8 cellular contexts compared by ENCODE assay signal in genomic region chr16:66524601-66525164, GRCh38. TPM values are rescaled to one million over a fixed set of nuclear protein-coding genes. Genes with fewer than 3 reads are reported as not detected.
DNase-seq lines count a peak whose midpoint lies in the region; ATAC-seq and TF ChIP-seq lines count a peak whose summit lies in the region.

No MANE protein-coding gene starts in this region.

- ATAC-seq in CD8-positive, alpha-beta T cell: peak; percentile 3
- peak; percentile 72 for ATAC-seq in GM19351 (IDR thresholded peaks at IDR 0.05; ENCODE audit: unreplicated experiment)
- peak; percentile 69 for ATAC-seq in HG03354 (IDR thresholded peaks at IDR 0.05; ENCODE audit: poor library complexity, severe bottlenecking, unreplicated experiment)
- ATAC-seq in activated CD8-positive, alpha-beta T cell treated with anti-CD3 and anti-CD28 coated beads for 36 hours: no peak

- H3K4me3 ChIP-seq in CD8-positive, alpha-beta T cell (ENCODE audit: low read depth, low read length): no peak overlapping the region

- no peaks in the 10 kb centered on the region for H3K36me3 ChIP-seq in CD8-positive, alpha-beta T cell (ENCODE audit: insufficient read depth, low read length)

- CTCF ChIA-PET in CD8-positive, alpha-beta T cell (lab: Charles Lee): interaction anchor here (0.8 to 6.0 kb wide), 3 partner anchors 19 to 39 kb away, joined by 3 to 46 read pairs (median 3); partner anchors contain the start of genes CKLF and TK2
- CTCF ChIA-PET in activated CD8-positive, alpha-beta T cell treated with anti-CD3 and anti-CD28 coated beads for 36 hours (lab: Charles Lee): interaction anchor here (0.6 to 6.0 kb wide), 7 partner anchors 14 to 84 kb away, joined by 3 to 41 read pairs (median 4); partner anchors contain the start of genes CKLF and TK2

- POLR2A ChIA-PET in CD8-positive, alpha-beta T cell (lab: Charles Lee): interaction anchor here (1.0 to 6.8 kb wide), 5 partner anchors 9 to 65 kb away, joined by 3 to 72 read pairs (median 7); partner anchors contain the start of genes CKLF and TK2
- POLR2A ChIA-PET in activated CD8-positive, alpha-beta T cell treated with anti-CD3 and anti-CD28 coated beads for 36 hours (lab: Charles Lee): interaction anchor here (1.0 to 9.4 kb wide), 4 partner anchors 11 to 32 kb away, joined by 3 to 78 read pairs (median 4); partner anchors contain the start of genes CKLF and TK2

- peaks cover 65% of the 10 kb centered on the region for H3K4me1 Mint-ChIP-seq in CD8-positive, alpha-beta T cell (ENCODE audit: low read depth)
- H3K4me1 Mint-ChIP-seq in activated CD8-positive, alpha-beta T cell treated with anti-CD3 and anti-CD28 coated beads for 36 hours (ENCODE audit: low read depth): peaks cover 61% of the 10 kb centered on the region
- H3K4me1 Mint-ChIP-seq in mesothelial cell of epicardium: no peaks in the 10 kb centered on the region

- H3K27ac ChIP-seq in CD8-positive, alpha-beta T cell (ENCODE audit: low read depth, low read length): no peak overlapping the region

- H3K4me1 ChIP-seq in CD8-positive, alpha-beta T cell (ENCODE audit: insufficient read depth, low read length): peaks cover 64% of the 10 kb centered on the region

- H3K9me3 ChIP-seq in CD8-positive, alpha-beta T cell (ENCODE audit: low read length): no peaks in the 10 kb centered on the region

- H3K27me3 Mint-ChIP-seq in CD8-positive, alpha-beta T cell (ENCODE audit: low read depth): no peaks in the 10 kb centered on the region
- no peaks in the 10 kb centered on the region for H3K27me3 Mint-ChIP-seq in activated CD8-positive, alpha-beta T cell treated with anti-CD3 and anti-CD28 coated beads for 36 hours
- no peaks in the 10 kb centered on the region for H3K27me3 Mint-ChIP-seq in mesothelial cell of epicardium (ENCODE audit: low read depth)

- H3K36me3 Mint-ChIP-seq in CD8-positive, alpha-beta T cell: peaks cover 4% of the 10 kb centered on the region
- H3K36me3 Mint-ChIP-seq in activated CD8-positive, alpha-beta T cell treated with anti-CD3 and anti-CD28 coated beads for 36 hours (ENCODE audit: low read depth): no peaks in the 10 kb centered on the region
- peaks cover 12% of the 10 kb centered on the region for H3K36me3 Mint-ChIP-seq in mesothelial cell of epicardium

- peak overlapping the region; percentile 95 for H3K27ac Mint-ChIP-seq in CD8-positive, alpha-beta T cell
- H3K27ac Mint-ChIP-seq in activated CD8-positive, alpha-beta T cell treated with anti-CD3 and anti-CD28 coated beads for 36 hours: peak overlapping the region; percentile 88
- no peak overlapping the region for H3K27ac Mint-ChIP-seq in mesothelial cell of epicardium

- DNase-seq in CD8-positive, alpha-beta T cell: peak in 1 of 7 experiments; percentile 59
- DNase-seq in activated CD8-positive, alpha-beta T cell treated with anti-CD3 and anti-CD28 coated beads for 36 hours: no peak
- DNase-seq in midbrain (lab: John Stamatoyannopoulos, UW): peak; percentile 38
- DNase-seq in ureter (ENCODE audit: low spot score): no peak
- no peak for DNase-seq in NCI-H187 (lab: John Stamatoyannopoulos, UW)
- no peak for DNase-seq in mesothelial cell of epicardium (ENCODE audit: low spot score in 2 of 2, unreplicated experiment in 2 of 2)

- no peaks in the 10 kb centered on the region for H3K9me3 Mint-ChIP-seq in CD8-positive, alpha-beta T cell
- no peaks in the 10 kb centered on the region for H3K9me3 Mint-ChIP-seq in activated CD8-positive, alpha-beta T cell treated with anti-CD3 and anti-CD28 coated beads for 36 hours
- no peaks in the 10 kb centered on the region for H3K9me3 Mint-ChIP-seq in mesothelial cell of epicardium

- TF ChIP-seq CTCF in CD8-positive, alpha-beta T cell (IDR thresholded peaks at IDR 0.05): no peak
- no peak for TF ChIP-seq CTCF in activated CD8-positive, alpha-beta T cell treated with anti-CD3 and anti-CD28 coated beads for 36 hours (IDR thresholded peaks at IDR 0.05)
- no peak for TF ChIP-seq CTCF in mesothelial cell of epicardium (IDR thresholded peaks at IDR 0.05; ENCODE audit: unreplicated experiment)

- no peaks in the 10 kb centered on the region for H3K27me3 ChIP-seq in CD8-positive, alpha-beta T cell (ENCODE audit: insufficient read depth, low read length)

- H3K4me3 Mint-ChIP-seq in CD8-positive, alpha-beta T cell: peak overlapping the region; percentile 60
- H3K4me3 Mint-ChIP-seq in activated CD8-positive, alpha-beta T cell treated with anti-CD3 and anti-CD28 coated beads for 36 hours: no peak overlapping the region
- H3K4me3 Mint-ChIP-seq in mesothelial cell of epicardium: no peak overlapping the region

- intact Hi-C loops in CD8-positive, alpha-beta T cell (cut with DNase I, micrococcal nuclease): loop anchor here in 1 of 2 experiments (2.0 kb wide), 1 partner anchor 46 kb away; no protein-coding TSS in a partner anchor
- intact Hi-C loops in activated CD8-positive, alpha-beta T cell treated with anti-CD3 and anti-CD28 coated beads for 36 hours (cut with micrococcal nuclease): no loop called here

RNA-seq across cellular contexts. Expression of gene TK2, which starts 25.2 kb away (rescaled TPM):
- total RNA-seq in CD8-positive, alpha-beta T cell: 1 to 10 TPM; 3.3 to 4.4 TPM
- 1 to 10 TPM; 3.2 to 4.4 TPM for total RNA-seq in activated CD8-positive, alpha-beta T cell treated with anti-CD3 and anti-CD28 coated beads for 36 hours
- total RNA-seq in ureter (37.9 TPM), mesothelial cell of epicardium (24.9 to 28.8 TPM (median 28.5 TPM) in 3 replicates)

RNA-seq across cellular contexts. Expression of gene CKLF, which starts 27.7 kb away (rescaled TPM):
- total RNA-seq in CD8-positive, alpha-beta T cell: 10 to 100 TPM in 1 of 2 experiments, 1 to 10 TPM in 1; 7.9 to 11.1 TPM
- 10 to 100 TPM; 99.0 to 99.7 TPM for total RNA-seq in activated CD8-positive, alpha-beta T cell treated with anti-CD3 and anti-CD28 coated beads for 36 hours
- total RNA-seq in ureter: 34.0 TPM
- 28.9 to 33.2 TPM (median 31.1 TPM) in 3 replicates for total RNA-seq in mesothelial cell of epicardium

RNA-seq across cellular contexts. Expression of gene CMTM1, which starts 41.6 kb away (rescaled TPM):
- total RNA-seq in CD8-positive, alpha-beta T cell: under 1 TPM in 1 of 2 experiments, not detected in 1; 0.61 TPM
- total RNA-seq in activated CD8-positive, alpha-beta T cell treated with anti-CD3 and anti-CD28 coated beads for 36 hours: 1 to 10 TPM; 5.4 to 6.2 TPM
- total RNA-seq in ureter (4.3 TPM), mesothelial cell of epicardium (10.0 to 10.3 TPM (median 10.2 TPM) in 3 replicates)

RNA-seq across cellular contexts. Expression of gene CMTM2, which starts 54.6 kb away (rescaled TPM):
- not detected for total RNA-seq in CD8-positive, alpha-beta T cell
- total RNA-seq in activated CD8-positive, alpha-beta T cell treated with anti-CD3 and anti-CD28 coated beads for 36 hours: under 1 TPM in 1 of 2 experiments, not detected in 1; 0.29 TPM
- total RNA-seq in ureter (not detected), mesothelial cell of epicardium (0.25 to 0.58 TPM (median 0.51 TPM) in 3 replicates)
